In the genomic region with DNA sequence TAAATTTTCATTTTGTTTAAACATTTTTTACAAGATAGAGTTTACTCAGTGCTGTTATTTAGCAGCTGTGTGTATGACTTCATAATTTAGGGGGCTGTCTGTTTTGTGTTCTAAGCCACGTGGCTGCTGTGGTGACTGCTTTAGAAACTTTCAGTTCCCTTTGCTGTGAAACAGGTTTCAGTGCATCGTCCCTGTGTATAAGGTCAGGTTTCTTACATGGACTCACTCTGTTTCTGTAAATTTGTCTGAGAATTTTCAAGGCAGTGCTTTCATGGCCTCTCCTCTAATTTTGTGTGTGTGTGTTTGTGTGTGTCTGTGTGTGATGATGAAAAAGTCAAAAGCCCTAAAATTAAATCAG, we compare ENCODE assay signal across 8 cellular contexts. TPM values are rescaled to one million over a fixed set of nuclear protein-coding genes. Genes with fewer than 3 reads are reported as not detected.
DNase-seq lines count a peak whose midpoint lies in the region; ATAC-seq and TF ChIP-seq lines count a peak whose summit lies in the region.

No MANE protein-coding gene starts in this region.

- peak overlapping the region in 7 of 8 donors; percentile 9 to 63 (median 25) for H3K4me3 ChIP-seq in spleen

- intact Hi-C loops in spleen (cut with DNase I; ENCODE audit: low total_unique reads), result no loop called here

- no peak for TF ChIP-seq CTCF in spleen (IDR thresholded peaks at IDR 0.05 in 8 of 11, conservative IDR thresholded peaks at IDR 0.05 in 3 of 11)

- no peaks in the 10 kb centered on the region for H3K36me3 ChIP-seq in spleen

- WGBS in spleen, 5 donors, result 9 to 35% (median 10%) methylated on average over 2 of the region's 2 CpGs

- no peaks in the 10 kb centered on the region for H3K9me3 ChIP-seq in spleen

- DNase-seq in Ammon's horn (ENCODE audit: low spot score) (peak; percentile 58), fibroblast of peridontal ligament (ENCODE audit: extremely low read depth) (peak; percentile 73), spleen (no peak), cerebellar cortex (ENCODE audit: low spot score) (no peak), NCI-H748 treated with DMSO at 0.1 percent for 48 hours (lab: John Stamatoyannopoulos, UW) (no peak)

- no peaks in the 10 kb centered on the region for H3K27me3 ChIP-seq in spleen (replicated peaks in 1 of 7)

- peak; percentile 57 for TF ChIP-seq POLR2A in Raji (IDR thresholded peaks at IDR 0.05; ENCODE audit: insufficient read depth, low read depth, low read length)
- TF ChIP-seq POLR2A in spleen (IDR thresholded peaks at IDR 0.05), result peak in 1 of 3 donors; percentile 22

- peaks cover 10 to 43% (median 24%) of the 10 kb centered on the region in 6 donors for H3K4me1 ChIP-seq in spleen

- ATAC-seq in GM18858 (IDR thresholded peaks at IDR 0.05; ENCODE audit: unreplicated experiment), result peak; percentile 87
- peak; percentile 81 for ATAC-seq in HG03039 (IDR thresholded peaks at IDR 0.05; ENCODE audit: unreplicated experiment)

- H3K27ac ChIP-seq in spleen, result peak overlapping the region; percentile 67 to 90 (median 82)

RNA-seq across cellular contexts. Expression of gene BICD1, which starts 32.4 kb away (rescaled TPM):
- 10 to 100 TPM; 23.1 to 62.9 (median 56.7) TPM for total RNA-seq in spleen
- polyA plus RNA-seq in spleen, result 10 to 100 TPM in 2 of 3 donors, 1 to 10 TPM in 1; 8.5 to 11.6 (median 10.9) TPM

Comparison
In these comparisons a context has a peak if more than half of its experiments do, and no peak if none do; other contexts are left out.
1. DNase-seq: peak in Ammon's horn (single experiment) and fibroblast of peridontal ligament (single experiment); none in spleen (single experiment), cerebellar cortex (single experiment) and NCI-H748 treated with DMSO at 0.1 percent for 48 hours (single experiment).